Comparison of ENCODE assay signal across 2 cellular contexts in genomic region chr3:111862974-111863373, GRCh38.
TF ChIP-seq lines count a peak whose summit lies in the region.

No MANE protein-coding gene starts in this region.

TF ChIP-seq in IMR-90, 13 proteins besides CTCF, POLR2A, EP300 and RAD21:
- TF ChIP-seq RCOR1 (IDR thresholded peaks at IDR 0.05; ENCODE audit: insufficient replicate concordance, low read length) (no peak), MAFK (IDR thresholded peaks at IDR 0.05; ENCODE audit: low read depth, low read length) (no peak), NFE2L2 (IDR thresholded peaks at IDR 0.05; ENCODE audit: low read depth, low read length) (no peak), USF2 (IDR thresholded peaks at IDR 0.05; ENCODE audit: low read depth, low read length) (no peak), MAZ (IDR thresholded peaks at IDR 0.05; ENCODE audit: borderline replicate concordance, low read depth, low read length) (no peak), CHD1 (IDR thresholded peaks at IDR 0.05; ENCODE audit: low read depth, low read length) (no peak), BHLHE40 (IDR thresholded peaks at IDR 0.05; ENCODE audit: low read depth, low read length) (no peak), CEBPB (IDR thresholded peaks at IDR 0.05; ENCODE audit: low read depth, low read length) (no peak), ELK1 (IDR thresholded peaks at IDR 0.05; ENCODE audit: borderline replicate concordance, low read depth, low read length) (no peak), RFX5 (IDR thresholded peaks at IDR 0.05; ENCODE audit: low read depth, low read length) (no peak), SMC3 (IDR thresholded peaks at IDR 0.05; ENCODE audit: low read depth, low read length) (no peak), FOS (IDR thresholded peaks at IDR 0.05; ENCODE audit: low read depth, low read length) (no peak)

TF ChIP-seq in SK-N-SH treated with all-trans-retinoic acid at 6 μM for 48 hours, 23 proteins besides CTCF, POLR2A, EP300 and RAD21 (continued from another document):
- no peak for TF ChIP-seq ARNTL (CRISPR knock-in tag; IDR thresholded peaks at IDR 0.05; ENCODE audit: borderline replicate concordance, low read depth)
- TF ChIP-seq ZC3H10 (CRISPR knock-in tag; IDR thresholded peaks at IDR 0.05) = no peak
- TF ChIP-seq CREB5 (CRISPR knock-in tag; IDR thresholded peaks at IDR 0.05; ENCODE audit: low read depth) = no peak
- no peak for TF ChIP-seq CSRNP3 (CRISPR knock-in tag; IDR thresholded peaks at IDR 0.05)
- TF ChIP-seq OSR1 (CRISPR knock-in tag; IDR thresholded peaks at IDR 0.05) = no peak
- 0 out of 2 replicates have a peak, but pooled peaks have one; percentile 55 for TF ChIP-seq ZFP3 (CRISPR knock-in tag; IDR thresholded peaks at IDR 0.05)
- TF ChIP-seq ZNF565 (CRISPR knock-in tag; conservative IDR thresholded peaks at IDR 0.05; ENCODE audit: low read depth) = no peak
- TF ChIP-seq ZNF8 (CRISPR knock-in tag; IDR thresholded peaks at IDR 0.05) = no peak
- TF ChIP-seq TCF4 (CRISPR knock-in tag; IDR thresholded peaks at IDR 0.05; ENCODE audit: borderline replicate concordance) = no peak
- peak; percentile 78 for TF ChIP-seq CSDC2 (CRISPR knock-in tag; IDR thresholded peaks at IDR 0.05)
- no peak for TF ChIP-seq ESRRG (CRISPR knock-in tag; IDR thresholded peaks at IDR 0.05)
- no peak for TF ChIP-seq TSHZ2 (CRISPR knock-in tag; IDR thresholded peaks at IDR 0.05)
- no peak for TF ChIP-seq PATZ1 (CRISPR knock-in tag; IDR thresholded peaks at IDR 0.05; ENCODE audit: borderline replicate concordance)
- no peak for TF ChIP-seq PPARA (CRISPR knock-in tag; IDR thresholded peaks at IDR 0.05; ENCODE audit: borderline replicate concordance)
- no peak for TF ChIP-seq TOX (CRISPR knock-in tag; IDR thresholded peaks at IDR 0.05; ENCODE audit: borderline replicate concordance)
